12 cellular contexts compared by ENCODE assay signal in genomic region chr4:129043523-129043922, GRCh38. TPM values are rescaled to one million over a fixed set of nuclear protein-coding genes. Genes with fewer than 3 reads are reported as not detected.
DNase-seq lines count a peak whose midpoint lies in the region; ATAC-seq and TF ChIP-seq lines count a peak whose summit lies in the region.
"Had no signal": no experiment of that assay in that cellular context is flagged by ENCODE, and none has a peak within 500 bp of the region (broad histone marks: within the 10 kb centered on the region; RNA-seq: fewer than 3 reads in every experiment).

No MANE protein-coding gene starts in this region.

- TF ChIP-seq CTCF in AG09309 (IDR thresholded peaks at IDR 0.05; ENCODE audit: control insufficient read depth, insufficient read depth, low read depth, low read length, missing control alignments) (peak; percentile 39), GM23338 (conservative IDR thresholded peaks at IDR 0.05; ENCODE audit: low read depth in 2 of 2) (peak in 1 of 2 experiments; percentile 49; a peak in 3 of 4 replicates), SK-N-SH (IDR thresholded peaks at IDR 0.05) (peak; percentile 41)

- H3K9me2 ChIP-seq in GM23338 (ENCODE audit: insufficient read depth) (no peaks in the 10 kb centered on the region), SK-N-SH (no peaks in the 10 kb centered on the region)

- H3K4me1 Mint-ChIP-seq in GM23338: peaks cover 2% of the 10 kb centered on the region; the same call in 1 of the 3 replicates

- H3K79me2 ChIP-seq in GM23338 (replicated peaks; ENCODE audit: insufficient read depth): no peaks in the 10 kb centered on the region
- peaks cover 3% of the 10 kb centered on the region; the same call in 1 of the 2 replicates for H3K79me2 ChIP-seq in SK-N-SH (ENCODE audit: insufficient read depth)

- H2AFZ ChIP-seq in GM23338 (no peak overlapping the region), SK-N-SH (ENCODE audit: low read depth) (peak overlapping the region; percentile 67; the same call in 1 of the 2 replicates)

- peak; percentile 60 for TF ChIP-seq RAD21 in SK-N-SH (IDR thresholded peaks at IDR 0.05; ENCODE audit: low read length)

- no peak overlapping the region for H3K9ac ChIP-seq in SK-N-SH

- H3K4me3 ChIP-seq in AG09309 (ENCODE audit: control insufficient read depth, low read depth, low read length) (no peak overlapping the region), GM23338 (no peak overlapping the region), SK-N-SH (ENCODE audit: low read depth in 2 of 2, low read length in 1 of 2) (no peak overlapping the region)

- H4K20me1 ChIP-seq in GM23338 (replicated peaks; ENCODE audit: insufficient read depth) (no peaks in the 10 kb centered on the region), SK-N-SH (ENCODE audit: insufficient read depth) (no peaks in the 10 kb centered on the region; the same call in 1 of the 2 replicates)

- peaks cover 6% of the 10 kb centered on the region; the same call in 1 of the 2 replicates for H3K4me1 ChIP-seq in GM23338 (ENCODE audit: insufficient read depth)
- no peaks in the 10 kb centered on the region; a peak in 1 of 4 replicates for H3K4me1 ChIP-seq in SK-N-SH (ENCODE audit: control insufficient read depth in 1 of 2, insufficient read depth in 2 of 2, low read depth in 1 of 2, low read length in 1 of 2)

- H3K9me3 Mint-ChIP-seq in GM23338: no peaks in the 10 kb centered on the region

- TF ChIP-seq EP300 in SK-N-SH (IDR thresholded peaks at IDR 0.05; ENCODE audit: borderline replicate concordance in 1 of 2, low read depth in 1 of 2, low read length in 1 of 2): no peak

- no peaks in the 10 kb centered on the region for H3F3A ChIP-seq in GM23338 (replicated peaks; ENCODE audit: low read depth)
- peaks cover 6% of the 10 kb centered on the region for H3F3A ChIP-seq in SK-N-SH (replicated peaks; ENCODE audit: insufficient read depth)

- ATAC-seq in GM23338: no peak
- no peak for ATAC-seq in HG03045 (IDR thresholded peaks at IDR 0.05; ENCODE audit: unreplicated experiment)
- ATAC-seq: naive thymus-derived CD8-positive, alpha-beta T cell; stimulated activated naive B cell treated with anti-CD40 and anti-IgM and Interleukin-4, amounts not matched to agents 10 μg/mL and 1 μg/mL and 100 μg/mL, for 72 hours had no signal

- H3K36me3 ChIP-seq in GM23338 (ENCODE audit: insufficient read depth) (no peaks in the 10 kb centered on the region), SK-N-SH (replicated peaks in 1 of 2; ENCODE audit: control insufficient read depth in 1 of 2, insufficient read depth in 2 of 2, low read length in 1 of 2) (no peaks in the 10 kb centered on the region)

- H3K27me3 Mint-ChIP-seq in GM23338 (ENCODE audit: insufficient read depth, low read depth, poor library complexity): no peaks in the 10 kb centered on the region
- H3K27me3 Mint-ChIP-seq: naive thymus-derived CD8-positive, alpha-beta T cell; stimulated activated naive B cell treated with anti-CD40 and anti-IgM and Interleukin-4, amounts not matched to agents 10 μg/mL and 1 μg/mL and 100 μg/mL, for 72 hours had no signal

- no peak overlapping the region for H3K4me3 Mint-ChIP-seq in GM23338
- H3K4me3 Mint-ChIP-seq: naive thymus-derived CD8-positive, alpha-beta T cell; stimulated activated naive B cell treated with anti-CD40 and anti-IgM and Interleukin-4, amounts not matched to agents 10 μg/mL and 1 μg/mL and 100 μg/mL, for 72 hours; T-helper 1 cell treated with Interleukin-12 subunit alpha and Interleukin-12 subunit beta and Interleukin-4 antibody, amounts not matched to agents 30 μg/mL and 1 μg/mL, for 36 hours had no signal

- DNase-seq in AG09309 (ENCODE audit: low read depth) (peak; percentile 7), GM23338 (ENCODE audit: low spot score) (peak; percentile 6), SK-N-SH (no peak), fibroblast of the conjunctiva (ENCODE audit: low read depth) (peak; percentile 12), NCI-H82 treated with DMSO at 0.1 percent for 48 hours (lab: John Stamatoyannopoulos, UW; ENCODE audit: unreplicated experiment) (no peak), NCI-H524 treated with DMSO at 0.1 percent for 48 hours (lab: John Stamatoyannopoulos, UW) (no peak)
- no peak for DNase-seq in stimulated activated CD4-positive, alpha-beta T cell treated with anti-CD3 and anti-CD28 coated beads, Interleukin-15, amount 100 ng/mL, for 24 hours
- DNase-seq: naive thymus-derived CD8-positive, alpha-beta T cell; NCI-H226; stimulated activated naive B cell treated with anti-CD40 and anti-IgM and Interleukin-4, amounts not matched to agents 10 μg/mL and 1 μg/mL and 100 μg/mL, for 72 hours had no signal

- POLR2A ChIA-PET in SK-N-SH (lab: Yijun Ruan, JAX): no interaction called here

- no peaks in the 10 kb centered on the region; the same call in 2 of the 3 replicates for H3K36me3 Mint-ChIP-seq in GM23338 (ENCODE audit: low read depth)

- H3K4me2 ChIP-seq in GM23338 (no peak overlapping the region), SK-N-SH (no peak overlapping the region)

- H3K27me3 ChIP-seq in GM23338 (ENCODE audit: insufficient read depth) (no peaks in the 10 kb centered on the region), SK-N-SH (ENCODE audit: insufficient read depth) (no peaks in the 10 kb centered on the region)

- CTCF ChIA-PET in SK-N-SH (lab: Yijun Ruan, JAX): interaction anchor here (1.1 kb wide), 1 partner anchor 20 kb away, joined by 3 read pairs; no protein-coding TSS in a partner anchor

- H3K27ac ChIP-seq in GM23338 (ENCODE audit: low read depth) (no peak overlapping the region), SK-N-SH (ENCODE audit: low read depth in 2 of 2, low read length in 1 of 2) (no peak overlapping the region)

- no peak overlapping the region for H3K27ac Mint-ChIP-seq in GM23338
- H3K27ac Mint-ChIP-seq: naive thymus-derived CD8-positive, alpha-beta T cell; stimulated activated naive B cell treated with anti-CD40 and anti-IgM and Interleukin-4, amounts not matched to agents 10 μg/mL and 1 μg/mL and 100 μg/mL, for 72 hours; T-helper 1 cell treated with Interleukin-12 subunit alpha and Interleukin-12 subunit beta and Interleukin-4 antibody, amounts not matched to agents 30 μg/mL and 1 μg/mL, for 36 hours had no signal

- H3K9me3 ChIP-seq in SK-N-SH: no peaks in the 10 kb centered on the region

TF ChIP-seq in GM23338, 12 proteins besides CTCF, POLR2A, EP300 and RAD21 (continues in another document):
- no peak for TF ChIP-seq ZNF114 (CRISPR knock-in tag; IDR thresholded peaks at IDR 0.05)
- no peak for TF ChIP-seq POLR2AphosphoS5 (IDR thresholded peaks at IDR 0.05; ENCODE audit: low read depth)
- no peak for TF ChIP-seq ETS1 (IDR thresholded peaks at IDR 0.05)
- TF ChIP-seq CREB1 (CRISPR knock-in tag; IDR thresholded peaks at IDR 0.05; ENCODE audit: low read depth): no peak
- no peak for TF ChIP-seq ZNF331 (CRISPR knock-in tag; IDR thresholded peaks at IDR 0.05; ENCODE audit: low read depth)
- no peak for TF ChIP-seq EZH2phosphoT487 (IDR thresholded peaks at IDR 0.05; ENCODE audit: unreplicated experiment)
- TF ChIP-seq EZH2 (IDR thresholded peaks at IDR 0.05; ENCODE audit: low read depth, unreplicated experiment): no peak
- no peak for TF ChIP-seq JUNB (IDR thresholded peaks at IDR 0.05; ENCODE audit: unreplicated experiment)

TF ChIP-seq in SK-N-SH, 30 proteins besides CTCF, POLR2A, EP300 and RAD21:
- TF ChIP-seq SMC3 (IDR thresholded peaks at IDR 0.05; ENCODE audit: low read depth, low read length): 0 out of 2 replicates have a peak, but pooled peaks have one; percentile 22
- no peak for TF ChIP-seq FOXJ3 (CRISPR knock-in tag; IDR thresholded peaks at IDR 0.05)
- TF ChIP-seq RFX5 (IDR thresholded peaks at IDR 0.05; ENCODE audit: low read length): no peak
- no peak for TF ChIP-seq SIN3A (IDR thresholded peaks at IDR 0.05; ENCODE audit: borderline replicate concordance, low read depth, low read length)
- no peak for TF ChIP-seq MXI1 (IDR thresholded peaks at IDR 0.05; ENCODE audit: low read depth, low read length)
- no peak for TF ChIP-seq JUND (IDR thresholded peaks at IDR 0.05)
- TF ChIP-seq GABPA (IDR thresholded peaks at IDR 0.05; ENCODE audit: low read depth): no peak

RNA-seq across cellular contexts. Expression of gene SCLT1, which starts 49.8 kb away (rescaled TPM):
- 14.5 and 18.5 TPM in 2 replicates for total RNA-seq in GM23338 (2014; rRNA removed; shearing (Covaris generic))
- polyA plus RNA-seq in GM23338 (2016; fragmentation: Nextera tagmentation; extraction: Ambion mirVana) (15.1 and 18.9 TPM in 2 replicates), SK-N-SH (2012; rRNA removed) (2.2 and 2.3 TPM in 2 replicates)
- polyA plus RNA-seq in SK-N-SH (2012; cell fraction: cytosol; rRNA removed): 2.9 and 3.5 TPM in 2 replicates
- 1.1 and 2.4 TPM in 2 replicates for polyA plus RNA-seq in SK-N-SH (2012; cell fraction: nucleus; rRNA removed)

RNA-seq across cellular contexts. Expression of gene C4orf33, which starts 52.4 kb away (rescaled TPM):
- total RNA-seq in GM23338 (2014; rRNA removed; shearing (Covaris generic)): 4.2 and 4.7 TPM in 2 replicates
- polyA plus RNA-seq in GM23338 (2016; fragmentation: Nextera tagmentation; extraction: Ambion mirVana) (4.4 TPM in 2 replicates), SK-N-SH (2012; rRNA removed) (3.3 TPM in 2 replicates)
- polyA plus RNA-seq in SK-N-SH (2012; cell fraction: cytosol; rRNA removed): 4.0 and 6.2 TPM in 2 replicates
- polyA plus RNA-seq in SK-N-SH (2012; cell fraction: nucleus; rRNA removed): 3.6 and 5.3 TPM in 2 replicates

Comparison
In these comparisons a context has a peak if more than half of its experiments do, and no peak if none do; other contexts are left out.
1. DNase-seq: peak in AG09309 (single experiment), GM23338 (single experiment) and fibroblast of the conjunctiva (single experiment); none in SK-N-SH (single experiment), stimulated activated CD4-positive, alpha-beta T cell treated with anti-CD3 and anti-CD28 coated beads, Interleukin-15, amount 100 ng/mL, for 24 hours (single experiment), NCI-H82 treated with DMSO at 0.1 percent for 48 hours (single experiment) and NCI-H524 treated with DMSO at 0.1 percent for 48 hours (single experiment).